In the genomic region with DNA sequence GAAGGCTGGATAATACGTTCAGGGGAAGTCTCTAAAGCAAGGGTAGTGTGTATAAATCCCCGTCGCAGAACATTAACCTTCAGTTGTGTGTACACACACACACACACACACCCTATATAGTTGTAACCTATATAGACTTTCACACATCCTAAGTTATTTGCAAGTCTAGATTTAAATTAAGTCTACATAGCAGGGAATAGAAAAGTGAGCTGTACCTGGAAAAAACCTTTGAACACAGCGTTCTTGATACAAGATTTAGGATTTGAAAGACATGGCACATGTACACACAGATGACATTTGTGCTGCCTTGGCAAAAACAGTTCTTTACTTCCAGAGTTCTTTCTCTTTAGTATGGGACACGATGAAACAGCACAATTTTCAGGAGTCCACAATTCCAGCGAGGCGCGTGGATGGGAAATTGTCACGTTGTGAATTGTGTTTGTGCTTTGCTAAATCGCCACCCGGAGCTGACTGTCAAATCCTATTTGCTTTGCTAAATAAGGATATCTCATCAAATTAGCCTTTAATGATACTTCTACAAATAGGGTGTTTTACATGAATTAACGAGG, we compare ENCODE assay signal across 1 cellular context.
TF ChIP-seq lines count a peak whose summit lies in the region.

No MANE protein-coding gene starts in this region.

TF ChIP-seq in WTC11, 78 proteins besides CTCF, POLR2A, EP300 and RAD21 (continued from another document):
- TF ChIP-seq, protein P1, sequence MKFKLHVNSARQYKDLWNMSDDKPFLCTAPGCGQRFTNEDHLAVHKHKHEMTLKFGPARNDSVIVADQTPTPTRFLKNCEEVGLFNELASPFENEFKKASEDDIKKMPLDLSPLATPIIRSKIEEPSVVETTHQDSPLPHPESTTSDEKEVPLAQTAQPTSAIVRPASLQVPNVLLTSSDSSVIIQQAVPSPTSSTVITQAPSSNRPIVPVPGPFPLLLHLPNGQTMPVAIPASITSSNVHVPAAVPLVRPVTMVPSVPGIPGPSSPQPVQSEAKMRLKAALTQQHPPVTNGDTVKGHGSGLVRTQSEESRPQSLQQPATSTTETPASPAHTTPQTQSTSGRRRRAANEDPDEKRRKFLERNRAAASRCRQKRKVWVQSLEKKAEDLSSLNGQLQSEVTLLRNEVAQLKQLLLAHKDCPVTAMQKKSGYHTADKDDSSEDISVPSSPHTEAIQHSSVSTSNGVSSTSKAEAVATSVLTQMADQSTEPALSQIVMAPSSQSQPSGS (CRISPR knock-in tag; IDR thresholded peaks at IDR 0.05; ENCODE audit: borderline replicate concordance, low read depth) = no peak
